Comparison of ENCODE assay signal across 15 cellular contexts in the genomic region with DNA sequence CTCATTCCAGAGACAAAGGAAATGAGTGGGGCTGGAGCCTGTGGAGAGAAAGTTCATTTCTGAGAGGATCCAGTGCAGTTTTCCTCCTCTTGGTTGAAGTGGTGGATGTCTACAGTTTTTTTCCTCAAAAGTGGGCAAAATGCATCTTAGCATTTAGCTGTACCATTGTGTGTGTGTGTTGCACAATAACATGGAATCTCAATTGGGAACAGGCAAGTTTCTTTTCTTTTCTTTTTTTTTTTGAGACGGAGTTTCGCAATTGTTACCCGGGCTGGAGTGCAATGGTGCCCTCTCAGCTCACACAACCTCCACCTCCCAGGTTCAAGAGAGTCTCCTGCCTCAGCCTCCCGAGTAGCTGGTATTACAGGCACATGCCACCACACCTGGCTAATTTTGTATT.
"Had no signal": no experiment of that assay in that cellular context is flagged by ENCODE, and none has a peak within 500 bp of the region (broad histone marks: within the 10 kb centered on the region; RNA-seq: fewer than 3 reads in every experiment).

No MANE protein-coding gene starts in this region.

- DNase-seq: activated CD4-positive, alpha-beta T cell treated with anti-CD3 and anti-CD28 coated beads, Interleukin-2, amount 50 U/mL, for 1 hour; activated CD8-positive, alpha-beta memory T cell treated with anti-CD3 and anti-CD28 coated beads for 24 hours; activated gamma-delta T cell treated with Interleukin-2 at 50 U/mL for 16 hours; activated naive CD8-positive, alpha-beta T cell treated with anti-CD3 and anti-CD28 coated beads for 36 hours; anterior cingulate cortex; brain microvascular endothelial cell; effector memory CD8-positive, alpha-beta T cell; hippocampal formation; left lung; nucleus accumbens; posterior cingulate gyrus; small intestine; stimulated activated CD4-positive, alpha-beta T cell treated with anti-CD3 and anti-CD28 coated beads, Interleukin-4, amount 100 ng/mL, for 24 hours; stimulated activated naive CD4-positive, alpha-beta T cell had no signal

- ATAC-seq: effector memory CD8-positive, alpha-beta T cell; left lung; natural killer cell treated with Interleukin-12 subunit alpha and Interleukin-12 subunit beta and Interleukin-15 and Interleukin-18, amount 100 ng/mL, for 72 hours had no signal
